1 cellular context compared by ENCODE assay signal in genomic region chr17:82320956-82321927, GRCh38.
A peak's percentile ranks its signal among the peaks of the same experiment; 100 is the strongest.
TF ChIP-seq lines count a peak whose summit lies in the region.

No MANE protein-coding gene starts in this region.

TF ChIP-seq in HepG2, 621 proteins besides CTCF, POLR2A, EP300 and RAD21 (continued from another document):
- TF ChIP-seq ELF3 (CRISPR knock-in tag; IDR thresholded peaks at IDR 0.05) (peak; percentile 30; the same call in 1 of the 2 replicates), KLF13 (CRISPR knock-in tag; IDR thresholded peaks at IDR 0.05) (no peak), REL (CRISPR knock-in tag; conservative IDR thresholded peaks at IDR 0.05) (0 out of 2 replicates have a peak, but pooled peaks have one; percentile 5), MEIS1 (CRISPR knock-in tag; IDR thresholded peaks at IDR 0.05; ENCODE audit: borderline replicate concordance) (no peak), SALL2 (CRISPR knock-in tag; IDR thresholded peaks at IDR 0.05) (no peak), ZNF567 (CRISPR knock-in tag; IDR thresholded peaks at IDR 0.05; ENCODE audit: borderline replicate concordance) (no peak), ZNF737 (CRISPR knock-in tag; IDR thresholded peaks at IDR 0.05; ENCODE audit: borderline replicate concordance) (no peak; the same call in 1 of the 2 replicates), ZNF776 (CRISPR knock-in tag; IDR thresholded peaks at IDR 0.05) (0 out of 2 replicates have a peak, but pooled peaks have one; percentile 11), ZNF3 (CRISPR knock-in tag; IDR thresholded peaks at IDR 0.05) (no peak), TP53 (CRISPR knock-in tag; conservative IDR thresholded peaks at IDR 0.05) (no peak), PHB2 (IDR thresholded peaks at IDR 0.05; ENCODE audit: partially characterized antibody) (no peak), ZSCAN12 (CRISPR knock-in tag; IDR thresholded peaks at IDR 0.05) (no peak), ZNF660 (CRISPR knock-in tag; IDR thresholded peaks at IDR 0.05; ENCODE audit: borderline replicate concordance, low read depth) (no peak), ZNF605 (CRISPR knock-in tag; IDR thresholded peaks at IDR 0.05) (peak; percentile 76; the same call in 1 of the 2 replicates), NFIB (CRISPR knock-in tag; IDR thresholded peaks at IDR 0.05; ENCODE audit: borderline replicate concordance) (0 out of 2 replicates have a peak, but pooled peaks have one; percentile 72)
- TF ChIP-seq, protein P1, sequence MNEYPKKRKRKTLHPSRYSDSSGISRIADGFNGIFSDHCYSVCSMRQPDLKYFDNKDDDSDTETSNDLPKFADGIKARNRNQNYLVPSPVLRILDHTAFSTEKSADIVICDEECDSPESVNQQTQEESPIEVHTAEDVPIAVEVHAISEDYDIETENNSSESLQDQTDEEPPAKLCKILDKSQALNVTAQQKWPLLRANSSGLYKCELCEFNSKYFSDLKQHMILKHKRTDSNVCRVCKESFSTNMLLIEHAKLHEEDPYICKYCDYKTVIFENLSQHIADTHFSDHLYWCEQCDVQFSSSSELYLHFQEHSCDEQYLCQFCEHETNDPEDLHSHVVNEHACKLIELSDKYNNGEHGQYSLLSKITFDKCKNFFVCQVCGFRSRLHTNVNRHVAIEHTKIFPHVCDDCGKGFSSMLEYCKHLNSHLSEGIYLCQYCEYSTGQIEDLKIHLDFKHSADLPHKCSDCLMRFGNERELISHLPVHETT (CRISPR knock-in tag; conservative IDR thresholded peaks at IDR 0.05): no peak
- TF ChIP-seq, protein P2, sequence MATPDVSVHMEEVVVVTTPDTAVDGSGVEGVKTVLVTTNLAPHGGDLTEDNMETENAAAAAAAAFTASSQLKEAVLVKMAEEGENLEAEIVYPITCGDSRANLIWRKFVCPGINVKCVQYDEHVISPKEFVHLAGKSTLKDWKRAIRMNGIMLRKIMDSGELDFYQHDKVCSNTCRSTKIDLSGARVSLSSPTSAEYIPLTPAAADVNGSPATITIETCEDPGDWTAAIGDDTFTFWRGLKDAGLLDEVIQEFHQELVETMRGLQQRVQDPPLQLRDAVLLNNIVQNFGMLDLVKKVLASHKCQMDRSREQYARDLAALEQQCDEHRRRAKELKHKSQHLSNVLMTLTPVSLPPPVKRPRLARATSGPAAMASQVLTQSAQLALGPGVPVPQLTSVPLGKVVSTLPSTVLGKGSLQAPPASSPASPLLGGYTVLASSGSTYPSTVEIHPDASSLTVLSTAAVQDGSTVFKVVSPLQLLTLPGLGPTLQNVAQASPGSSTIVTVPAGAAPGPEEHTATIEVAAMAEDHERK (CRISPR knock-in tag; IDR thresholded peaks at IDR 0.05; ENCODE audit: low read depth): no peak
- TF ChIP-seq, protein P3, sequence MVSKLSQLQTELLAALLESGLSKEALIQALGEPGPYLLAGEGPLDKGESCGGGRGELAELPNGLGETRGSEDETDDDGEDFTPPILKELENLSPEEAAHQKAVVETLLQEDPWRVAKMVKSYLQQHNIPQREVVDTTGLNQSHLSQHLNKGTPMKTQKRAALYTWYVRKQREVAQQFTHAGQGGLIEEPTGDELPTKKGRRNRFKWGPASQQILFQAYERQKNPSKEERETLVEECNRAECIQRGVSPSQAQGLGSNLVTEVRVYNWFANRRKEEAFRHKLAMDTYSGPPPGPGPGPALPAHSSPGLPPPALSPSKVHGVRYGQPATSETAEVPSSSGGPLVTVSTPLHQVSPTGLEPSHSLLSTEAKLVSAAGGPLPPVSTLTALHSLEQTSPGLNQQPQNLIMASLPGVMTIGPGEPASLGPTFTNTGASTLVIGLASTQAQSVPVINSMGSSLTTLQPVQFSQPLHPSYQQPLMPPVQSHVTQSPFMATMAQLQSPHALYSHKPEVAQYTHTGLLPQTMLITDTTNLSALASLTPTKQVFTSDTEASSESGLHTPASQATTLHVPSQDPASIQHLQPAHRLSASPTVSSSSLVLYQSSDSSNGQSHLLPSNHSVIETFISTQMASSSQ (IDR thresholded peaks at IDR 0.05; ENCODE audit: low read depth): no peak
- TF ChIP-seq, protein P3 (CRISPR knock-in tag; IDR thresholded peaks at IDR 0.05; ENCODE audit: borderline replicate concordance): no peak
- TF ChIP-seq, protein P4, sequence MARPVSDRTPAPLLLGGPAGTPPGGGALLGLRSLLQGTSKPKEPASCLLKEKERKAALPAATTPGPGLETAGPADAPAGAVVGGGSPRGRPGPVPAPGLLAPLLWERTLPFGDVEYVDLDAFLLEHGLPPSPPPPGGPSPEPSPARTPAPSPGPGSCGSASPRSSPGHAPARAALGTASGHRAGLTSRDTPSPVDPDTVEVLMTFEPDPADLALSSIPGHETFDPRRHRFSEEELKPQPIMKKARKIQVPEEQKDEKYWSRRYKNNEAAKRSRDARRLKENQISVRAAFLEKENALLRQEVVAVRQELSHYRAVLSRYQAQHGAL (CRISPR knock-in tag; IDR thresholded peaks at IDR 0.05; ENCODE audit: not compliant biosample characterization): no peak
- TF ChIP-seq, protein P5, sequence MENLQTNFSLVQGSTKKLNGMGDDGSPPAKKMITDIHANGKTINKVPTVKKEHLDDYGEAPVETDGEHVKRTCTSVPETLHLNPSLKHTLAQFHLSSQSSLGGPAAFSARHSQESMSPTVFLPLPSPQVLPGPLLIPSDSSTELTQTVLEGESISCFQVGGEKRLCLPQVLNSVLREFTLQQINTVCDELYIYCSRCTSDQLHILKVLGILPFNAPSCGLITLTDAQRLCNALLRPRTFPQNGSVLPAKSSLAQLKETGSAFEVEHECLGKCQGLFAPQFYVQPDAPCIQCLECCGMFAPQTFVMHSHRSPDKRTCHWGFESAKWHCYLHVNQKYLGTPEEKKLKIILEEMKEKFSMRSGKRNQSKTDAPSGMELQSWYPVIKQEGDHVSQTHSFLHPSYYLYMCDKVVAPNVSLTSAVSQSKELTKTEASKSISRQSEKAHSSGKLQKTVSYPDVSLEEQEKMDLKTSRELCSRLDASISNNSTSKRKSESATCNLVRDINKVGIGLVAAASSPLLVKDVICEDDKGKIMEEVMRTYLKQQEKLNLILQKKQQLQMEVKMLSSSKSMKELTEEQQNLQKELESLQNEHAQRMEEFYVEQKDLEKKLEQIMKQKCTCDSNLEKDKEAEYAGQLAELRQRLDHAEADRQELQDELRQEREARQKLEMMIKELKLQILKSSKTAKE (CRISPR knock-in tag; IDR thresholded peaks at IDR 0.05; ENCODE audit: borderline replicate concordance): no peak
